1 cellular context compared by ENCODE assay signal in genomic region chr1:1066403-1067283, GRCh38.
TF ChIP-seq lines count a peak whose summit lies in the region.

No MANE protein-coding gene starts in this region.

TF ChIP-seq in K562, 482 proteins besides CTCF, POLR2A, EP300 and RAD21 (continues in another document):
- no peak for TF ChIP-seq ZFP30 (CRISPR knock-in tag; IDR thresholded peaks at IDR 0.05; ENCODE audit: borderline replicate concordance)
- no peak for TF ChIP-seq COPS2 (conservative IDR thresholded peaks at IDR 0.05)
- no peak for TF ChIP-seq BCOR (IDR thresholded peaks at IDR 0.05)
- no peak for TF ChIP-seq CBFA2T2 (conservative IDR thresholded peaks at IDR 0.05)
- 0 out of 2 replicates have a peak, but pooled peaks have one; percentile 17 for TF ChIP-seq USF1 (CRISPR knock-in tag; IDR thresholded peaks at IDR 0.05)
- TF ChIP-seq CUX1 (CRISPR knock-in tag; IDR thresholded peaks at IDR 0.05) = no peak
- TF ChIP-seq SMARCE1 (IDR thresholded peaks at IDR 0.05) = no peak
- no peak for TF ChIP-seq ZFX (CRISPR knock-in tag; IDR thresholded peaks at IDR 0.05)
- no peak for TF ChIP-seq AFF1 (IDR thresholded peaks at IDR 0.05; ENCODE audit: low read depth in 1 of 2, partially characterized antibody in 2 of 2)
- no peak for TF ChIP-seq NRF1 (conservative IDR thresholded peaks at IDR 0.05 in 1 of 2, IDR thresholded peaks at IDR 0.05 in 1 of 2)
- TF ChIP-seq ZMIZ1 (IDR thresholded peaks at IDR 0.05; ENCODE audit: low read depth in 2 of 2, low read length in 2 of 2) = no peak
- no peak for TF ChIP-seq ZNF655 (CRISPR knock-in tag; IDR thresholded peaks at IDR 0.05)
- TF ChIP-seq LARP7 (IDR thresholded peaks at IDR 0.05) = no peak
- TF ChIP-seq RFX1 (IDR thresholded peaks at IDR 0.05) = no peak
- peak; percentile 26 for TF ChIP-seq KDM5B (IDR thresholded peaks at IDR 0.05; ENCODE audit: insufficient replicate concordance, low read depth, low read length)
- no peak for TF ChIP-seq CCAR2 (IDR thresholded peaks at IDR 0.05; ENCODE audit: low read depth, low read length)
- TF ChIP-seq CHD1 (IDR thresholded peaks at IDR 0.05; ENCODE audit: low read length) = no peak
- no peak for TF ChIP-seq THAP12 (CRISPR knock-in tag; IDR thresholded peaks at IDR 0.05)
- TF ChIP-seq NR0B1 (IDR thresholded peaks at IDR 0.05; ENCODE audit: partially characterized antibody) = no peak
- TF ChIP-seq HNRNPLL (IDR thresholded peaks at IDR 0.05; ENCODE audit: low read depth, low read length, poor library complexity, severe bottlenecking) = no peak
- 0 out of 2 replicates have a peak, but pooled peaks have one; percentile 8 for TF ChIP-seq CEBPG (CRISPR knock-in tag; IDR thresholded peaks at IDR 0.05)
- TF ChIP-seq CEBPG (tag; conservative IDR thresholded peaks at IDR 0.05 in 1 of 2, IDR thresholded peaks at IDR 0.05 in 1 of 2) = no peak
- TF ChIP-seq ATF2 (CRISPR knock-in tag; IDR thresholded peaks at IDR 0.05) = no peak
- TF ChIP-seq STAT6 (CRISPR knock-in tag; IDR thresholded peaks at IDR 0.05) = no peak
- no peak for TF ChIP-seq SRSF9 (IDR thresholded peaks at IDR 0.05; ENCODE audit: borderline replicate concordance, low read depth, low read length)
- no peak for TF ChIP-seq SOX6 (IDR thresholded peaks at IDR 0.05)
- TF ChIP-seq BACH1 (tag; IDR thresholded peaks at IDR 0.05) = no peak
- 0 out of 2 replicates have a peak, but pooled peaks have one; percentile 29 for TF ChIP-seq ATF3 (IDR thresholded peaks at IDR 0.05)
- no peak for TF ChIP-seq ATF3 (CRISPR knock-in tag; conservative IDR thresholded peaks at IDR 0.05)
- TF ChIP-seq CGGBP1 (CRISPR knock-in tag; IDR thresholded peaks at IDR 0.05) = no peak
- 0 out of 2 replicates have a peak, but pooled peaks have one; percentile 13 for TF ChIP-seq POLR2G (IDR thresholded peaks at IDR 0.05; ENCODE audit: low read depth, low read length)
- TF ChIP-seq SMARCA5 (IDR thresholded peaks at IDR 0.05) = no peak
